17 cellular contexts compared by ENCODE assay signal in genomic region chr7:154960063-154960790, GRCh38. TPM values are rescaled to one million over a fixed set of nuclear protein-coding genes. Genes with fewer than 3 reads are reported as not detected.
A peak's percentile ranks its signal among the peaks of the same experiment; 100 is the strongest.
DNase-seq lines count a peak whose midpoint lies in the region; ATAC-seq lines count a peak whose summit lies in the region.
"Had no signal": no experiment of that assay in that cellular context is flagged by ENCODE, and none has a peak within 500 bp of the region (broad histone marks: within the 10 kb centered on the region; RNA-seq: fewer than 3 reads in every experiment).

No MANE protein-coding gene starts in this region.

- H3K4me1 Mint-ChIP-seq in activated T-helper 1 cell treated with anti-CD3 and anti-CD28 coated beads, Interleukin-12 subunit alpha, Interleukin-12 subunit beta, Interleukin-2, Interleukin-4 antibody, amounts not matched to agents 30 ng/mL and 10 ng/mL and 1 ng/mL, durations not matched to agents 14 hours and 24 hours and 36 hours (ENCODE audit: low read depth) = no peaks in the 10 kb centered on the region

- H3K4me3 Mint-ChIP-seq in activated T-helper 1 cell treated with anti-CD3 and anti-CD28 coated beads, Interleukin-12 subunit alpha, Interleukin-12 subunit beta, Interleukin-2, Interleukin-4 antibody, amounts not matched to agents 30 ng/mL and 10 ng/mL and 1 ng/mL, durations not matched to agents 14 hours and 24 hours and 36 hours = no peak overlapping the region

- H3K36me3 Mint-ChIP-seq in activated T-helper 1 cell treated with anti-CD3 and anti-CD28 coated beads, Interleukin-12 subunit alpha, Interleukin-12 subunit beta, Interleukin-2, Interleukin-4 antibody, amounts not matched to agents 30 ng/mL and 10 ng/mL and 1 ng/mL, durations not matched to agents 14 hours and 24 hours and 36 hours (ENCODE audit: low read depth) = peaks cover 29% of the 10 kb centered on the region

- H3K27me3 Mint-ChIP-seq in activated T-helper 1 cell treated with anti-CD3 and anti-CD28 coated beads, Interleukin-12 subunit alpha, Interleukin-12 subunit beta, Interleukin-2, Interleukin-4 antibody, amounts not matched to agents 30 ng/mL and 10 ng/mL and 1 ng/mL, durations not matched to agents 14 hours and 24 hours and 36 hours (ENCODE audit: insufficient read depth) = no peaks in the 10 kb centered on the region
- H3K27me3 Mint-ChIP-seq: progenitor cell of endocrine pancreas had no signal

- H3K9me3 Mint-ChIP-seq in activated T-helper 1 cell treated with anti-CD3 and anti-CD28 coated beads, Interleukin-12 subunit alpha, Interleukin-12 subunit beta, Interleukin-2, Interleukin-4 antibody, amounts not matched to agents 30 ng/mL and 10 ng/mL and 1 ng/mL, durations not matched to agents 14 hours and 24 hours and 36 hours = no peaks in the 10 kb centered on the region

- H3K27ac Mint-ChIP-seq in activated T-helper 1 cell treated with anti-CD3 and anti-CD28 coated beads, Interleukin-12 subunit alpha, Interleukin-12 subunit beta, Interleukin-2, Interleukin-4 antibody, amounts not matched to agents 30 ng/mL and 10 ng/mL and 1 ng/mL, durations not matched to agents 14 hours and 24 hours and 36 hours = peak overlapping the region; percentile 14
- H3K27ac Mint-ChIP-seq: progenitor cell of endocrine pancreas had no signal

- intact Hi-C loops in activated T-helper 1 cell treated with anti-CD3 and anti-CD28 coated beads, Interleukin-12 subunit alpha, Interleukin-12 subunit beta, Interleukin-2, Interleukin-4 antibody, amounts not matched to agents 30 ng/mL and 10 ng/mL and 1 ng/mL, durations not matched to agents 14 hours and 24 hours and 36 hours (cut with micrococcal nuclease) = no loop called here
- intact Hi-C loops in sciatic nerve (cut with DNase I) = no loop called here

- peak; percentile 3 for DNase-seq in HCEC 1CT
- no peak for DNase-seq in activated T-helper 1 cell treated with anti-CD3 and anti-CD28 coated beads, Interleukin-12 subunit alpha, Interleukin-12 subunit beta, Interleukin-2, Interleukin-4 antibody, amounts not matched to agents 30 ng/mL and 10 ng/mL and 1 ng/mL, durations not matched to agents 14 hours and 24 hours and 36 hours (ENCODE audit: low spot score)
- peak; percentile 4 for DNase-seq in glomerular visceral epithelial cell (ENCODE audit: extremely low spot score)
- DNase-seq in occipital lobe (lab: John Stamatoyannopoulos, UW) = peak; percentile 28
- no peak for DNase-seq in sciatic nerve (ENCODE audit: low spot score)
- no peak for DNase-seq in stimulated activated CD4-positive, alpha-beta T cell treated with anti-CD3 and anti-CD28 coated beads, Interleukin-12 subunit alpha, Interleukin-12 subunit beta, amount 100 ng/mL, for 4 hours
- DNase-seq: activated CD4-positive, alpha-beta T cell treated with anti-CD3 and anti-CD28 coated beads, Interleukin-2, amount 50 U/mL, for 48 hours; adrenal gland; DMS 273 treated with DMSO at 0.1 percent for 48 hours; heart left ventricle; kidney glomerular epithelial cell; NCI-H446 treated with DMSO at 0.1 percent for 48 hours; SIG-M5; T1000 had no signal

- no peak for ATAC-seq in sciatic nerve
- ATAC-seq in HG03095 (IDR thresholded peaks at IDR 0.05; ENCODE audit: unreplicated experiment) = no peak
- ATAC-seq in GM21786 (IDR thresholded peaks at IDR 0.05; ENCODE audit: unreplicated experiment) = no peak
- ATAC-seq: heart left ventricle had no signal

RNA-seq across cellular contexts. Expression of gene PAXIP1, which starts 42.7 kb away (rescaled TPM):
- total RNA-seq in activated T-helper 1 cell treated with anti-CD3 and anti-CD28 coated beads, Interleukin-12 subunit alpha, Interleukin-12 subunit beta, Interleukin-2, Interleukin-4 antibody, amounts not matched to agents 30 ng/mL and 10 ng/mL and 1 ng/mL, durations not matched to agents 14 hours and 24 hours and 36 hours = 36.2 and 39.6 TPM in 2 replicates
- 10.3 TPM for total RNA-seq in occipital lobe
- 14.0 TPM for total RNA-seq in sciatic nerve

Comparison
In these comparisons a context has a peak if more than half of its experiments do, and no peak if none do; other contexts are left out.
1. DNase-seq: peak in HCEC 1CT (single experiment), glomerular visceral epithelial cell (single experiment) and occipital lobe (single experiment); none in activated T-helper 1 cell treated with anti-CD3 and anti-CD28 coated beads, Interleukin-12 subunit alpha, Interleukin-12 subunit beta, Interleukin-2, Interleukin-4 antibody, amounts not matched to agents 30 ng/mL and 10 ng/mL and 1 ng/mL, durations not matched to agents 14 hours and 24 hours and 36 hours (single experiment), sciatic nerve (single experiment) and stimulated activated CD4-positive, alpha-beta T cell treated with anti-CD3 and anti-CD28 coated beads, Interleukin-12 subunit alpha, Interleukin-12 subunit beta, amount 100 ng/mL, for 4 hours (single experiment).